Comparison of ENCODE assay signal across 1 cellular context in genomic region chr15:94845391-94845718, GRCh38.
TF ChIP-seq lines count a peak whose summit lies in the region.

No MANE protein-coding gene starts in this region.

TF ChIP-seq in HepG2, 621 proteins besides CTCF, POLR2A, EP300 and RAD21 (continued from another document):
- TF ChIP-seq AHDC1 (CRISPR knock-in tag; IDR thresholded peaks at IDR 0.05; ENCODE audit: borderline replicate concordance) (0 out of 2 replicates have a peak, but pooled peaks have one; percentile 16), NR2F1 (CRISPR knock-in tag; IDR thresholded peaks at IDR 0.05) (peak in 1 of 2 experiments; percentile 43; a peak in 1 of 4 replicates), CEBPG (CRISPR knock-in tag; IDR thresholded peaks at IDR 0.05) (no peak), ZFY (CRISPR knock-in tag; IDR thresholded peaks at IDR 0.05) (no peak), TOPORS (CRISPR knock-in tag; IDR thresholded peaks at IDR 0.05) (0 out of 2 replicates have a peak, but pooled peaks have one; percentile 2), CREM (IDR thresholded peaks at IDR 0.05) (0 out of 2 replicates have a peak, but pooled peaks have one; percentile 47), CREM (CRISPR knock-in tag; IDR thresholded peaks at IDR 0.05) (no peak), ZNF878 (CRISPR knock-in tag; IDR thresholded peaks at IDR 0.05) (0 out of 2 replicates have a peak, but pooled peaks have one; percentile 8)
- TF ChIP-seq, protein P1, sequence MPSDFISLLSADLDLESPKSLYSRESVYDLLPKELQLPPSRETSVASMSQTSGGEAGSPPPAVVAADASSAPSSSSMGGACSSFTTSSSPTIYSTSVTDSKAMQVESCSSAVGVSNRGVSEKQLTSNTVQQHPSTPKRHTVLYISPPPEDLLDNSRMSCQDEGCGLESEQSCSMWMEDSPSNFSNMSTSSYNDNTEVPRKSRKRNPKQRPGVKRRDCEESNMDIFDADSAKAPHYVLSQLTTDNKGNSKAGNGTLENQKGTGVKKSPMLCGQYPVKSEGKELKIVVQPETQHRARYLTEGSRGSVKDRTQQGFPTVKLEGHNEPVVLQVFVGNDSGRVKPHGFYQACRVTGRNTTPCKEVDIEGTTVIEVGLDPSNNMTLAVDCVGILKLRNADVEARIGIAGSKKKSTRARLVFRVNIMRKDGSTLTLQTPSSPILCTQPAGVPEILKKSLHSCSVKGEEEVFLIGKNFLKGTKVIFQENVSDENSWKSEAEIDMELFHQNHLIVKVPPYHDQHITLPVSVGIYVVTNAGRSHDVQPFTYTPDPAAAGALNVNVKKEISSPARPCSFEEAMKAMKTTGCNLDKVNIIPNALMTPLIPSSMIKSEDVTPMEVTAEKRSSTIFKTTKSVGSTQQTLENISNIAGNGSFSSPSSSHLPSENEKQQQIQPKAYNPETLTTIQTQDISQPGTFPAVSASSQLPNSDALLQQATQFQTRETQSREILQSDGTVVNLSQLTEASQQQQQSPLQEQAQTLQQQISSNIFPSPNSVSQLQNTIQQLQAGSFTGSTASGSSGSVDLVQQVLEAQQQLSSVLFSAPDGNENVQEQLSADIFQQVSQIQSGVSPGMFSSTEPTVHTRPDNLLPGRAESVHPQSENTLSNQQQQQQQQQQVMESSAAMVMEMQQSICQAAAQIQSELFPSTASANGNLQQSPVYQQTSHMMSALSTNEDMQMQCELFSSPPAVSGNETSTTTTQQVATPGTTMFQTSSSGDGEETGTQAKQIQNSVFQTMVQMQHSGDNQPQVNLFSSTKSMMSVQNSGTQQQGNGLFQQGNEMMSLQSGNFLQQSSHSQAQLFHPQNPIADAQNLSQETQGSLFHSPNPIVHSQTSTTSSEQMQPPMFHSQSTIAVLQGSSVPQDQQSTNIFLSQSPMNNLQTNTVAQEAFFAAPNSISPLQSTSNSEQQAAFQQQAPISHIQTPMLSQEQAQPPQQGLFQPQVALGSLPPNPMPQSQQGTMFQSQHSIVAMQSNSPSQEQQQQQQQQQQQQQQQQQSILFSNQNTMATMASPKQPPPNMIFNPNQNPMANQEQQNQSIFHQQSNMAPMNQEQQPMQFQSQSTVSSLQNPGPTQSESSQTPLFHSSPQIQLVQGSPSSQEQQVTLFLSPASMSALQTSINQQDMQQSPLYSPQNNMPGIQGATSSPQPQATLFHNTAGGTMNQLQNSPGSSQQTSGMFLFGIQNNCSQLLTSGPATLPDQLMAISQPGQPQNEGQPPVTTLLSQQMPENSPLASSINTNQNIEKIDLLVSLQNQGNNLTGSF (CRISPR knock-in tag; IDR thresholded peaks at IDR 0.05): no peak
